24 cellular contexts compared by ENCODE assay signal in genomic region chr11:68053981-68054812, GRCh38. TPM values are rescaled to one million over a fixed set of nuclear protein-coding genes. Genes with fewer than 3 reads are reported as not detected.
A peak's percentile ranks its signal among the peaks of the same experiment; 100 is the strongest.
DNase-seq lines count a peak whose midpoint lies in the region; ATAC-seq and TF ChIP-seq lines count a peak whose summit lies in the region.
"Had no signal": no experiment of that assay in that cellular context is flagged by ENCODE, and none has a peak within 500 bp of the region (broad histone marks: within the 10 kb centered on the region; RNA-seq: fewer than 3 reads in every experiment).

No MANE protein-coding gene starts in this region.

- H3K4me3 Mint-ChIP-seq in GM23338 (no peak overlapping the region; the same call in 2 of the 3 replicates), chondrocyte (ENCODE audit: unreplicated experiment) (no peak overlapping the region), osteocyte (ENCODE audit: unreplicated experiment) (no peak overlapping the region)

- ATAC-seq in GM23338 = no peak
- ATAC-seq in HG03175 (IDR thresholded peaks at IDR 0.05; ENCODE audit: unreplicated experiment) = no peak
- ATAC-seq in left lobe of liver = no peak

- H3K9me3 Mint-ChIP-seq in GM23338 (no peaks in the 10 kb centered on the region; the same call in 2 of the 3 replicates), chondrocyte (ENCODE audit: low read depth) (no peaks in the 10 kb centered on the region), osteocyte (ENCODE audit: unreplicated experiment) (no peaks in the 10 kb centered on the region)
- H3K9me3 Mint-ChIP-seq: CD8-positive, alpha-beta memory T cell had no signal

- H3K4me1 ChIP-seq in GM23338 (ENCODE audit: insufficient read depth) = peaks cover 6% of the 10 kb centered on the region; the same call in 1 of the 2 replicates

- no peaks in the 10 kb centered on the region for H3K79me2 ChIP-seq in GM23338 (replicated peaks; ENCODE audit: insufficient read depth)
- H3K79me2 ChIP-seq: hepatocyte had no signal

- H3K27ac ChIP-seq in GM23338 (ENCODE audit: low read depth) = peak overlapping the region; percentile 39; the same call in 1 of the 2 replicates
- H3K27ac ChIP-seq: GM23248, hepatocyte, SJSA1, stomach had no signal

- TF ChIP-seq CTCF in GM23338 (conservative IDR thresholded peaks at IDR 0.05; ENCODE audit: low read depth in 2 of 2) (no peak), chondrocyte (IDR thresholded peaks at IDR 0.05) (no peak), osteocyte (IDR thresholded peaks at IDR 0.05) (no peak)

- H3K9me2 ChIP-seq in GM23338 (ENCODE audit: insufficient read depth) = no peaks in the 10 kb centered on the region

- peaks cover 9% of the 10 kb centered on the region for H4K20me1 ChIP-seq in GM23338 (replicated peaks; ENCODE audit: insufficient read depth)

- H3K4me2 ChIP-seq in GM23338 = no peak overlapping the region
- H3K4me2 ChIP-seq: hepatocyte had no signal

- peaks cover 21% of the 10 kb centered on the region for H3K27me3 Mint-ChIP-seq in GM23338 (ENCODE audit: insufficient read depth, low read depth, poor library complexity)
- H3K27me3 Mint-ChIP-seq in chondrocyte (ENCODE audit: low read depth) = no peaks in the 10 kb centered on the region
- no peaks in the 10 kb centered on the region for H3K27me3 Mint-ChIP-seq in osteocyte (ENCODE audit: unreplicated experiment)
- H3K27me3 Mint-ChIP-seq: CD8-positive, alpha-beta memory T cell had no signal

- peaks cover 33% of the 10 kb centered on the region for H3K36me3 Mint-ChIP-seq in GM23338 (ENCODE audit: low read depth)
- peaks cover 18% of the 10 kb centered on the region for H3K36me3 Mint-ChIP-seq in chondrocyte (ENCODE audit: low read depth)
- peaks cover 22% of the 10 kb centered on the region for H3K36me3 Mint-ChIP-seq in osteocyte (ENCODE audit: unreplicated experiment)

- 0 out of 2 replicates have a peak overlapping the region, but pooled peaks have one; percentile 43 for H3K27ac Mint-ChIP-seq in GM23338
- H3K27ac Mint-ChIP-seq in chondrocyte (ENCODE audit: unreplicated experiment) = peak overlapping the region; percentile 9
- H3K27ac Mint-ChIP-seq in osteocyte (ENCODE audit: unreplicated experiment) = peak overlapping the region; percentile 38

- H2AFZ ChIP-seq in GM23338 = no peak overlapping the region
- H2AFZ ChIP-seq: GM23248, hepatocyte had no signal

- H3K4me1 Mint-ChIP-seq in GM23338 = peaks cover 23% of the 10 kb centered on the region
- H3K4me1 Mint-ChIP-seq in chondrocyte (ENCODE audit: low read depth) = no peaks in the 10 kb centered on the region
- peaks cover 7% of the 10 kb centered on the region for H3K4me1 Mint-ChIP-seq in osteocyte (ENCODE audit: unreplicated experiment)
- H3K4me1 Mint-ChIP-seq: CD8-positive, alpha-beta memory T cell had no signal

- H3K4me3 ChIP-seq in GM23338 = no peak overlapping the region
- H3K4me3 ChIP-seq: GM23248, hepatocyte, SJSA1, stomach had no signal

- DNase-seq in activated effector memory CD4-positive, alpha-beta T cell treated with anti-CD3 and anti-CD28 coated beads, Interleukin-2, amount 50 U/mL, for 16 hours = peak; percentile 53
- no peak for DNase-seq in activated effector memory CD4-positive, alpha-beta T cell treated with Interleukin-2 at 50 U/mL for 16 hours
- DNase-seq in GM23338 (ENCODE audit: low spot score) = no peak
- DNase-seq in chondrocyte (ENCODE audit: low spot score) = no peak
- no peak for DNase-seq in osteocyte (ENCODE audit: extremely low spot score, unreplicated experiment)
- DNase-seq in GM19238 (ENCODE audit: insufficient read length, low spot score) = no peak
- no peak for DNase-seq in left lobe of liver (ENCODE audit: low spot score)
- DNase-seq: activated CD4-positive, alpha-beta T cell treated with anti-CD3 and anti-CD28 coated beads for 48 hours; CD8-positive, alpha-beta memory T cell; central memory CD4-positive, alpha-beta T cell; DND-41; GM23248; KBM-7; kidney; mesendoderm; NCI-H1092; NCI-H2081 treated with DMSO at 0.1 percent for 48 hours; NCI-H69; retina; stomach; T1000 had no signal

- H3F3A ChIP-seq in GM23338 (replicated peaks; ENCODE audit: low read depth) = peaks cover 27% of the 10 kb centered on the region

- no peaks in the 10 kb centered on the region for H3K27me3 ChIP-seq in GM23338 (ENCODE audit: insufficient read depth)
- H3K27me3 ChIP-seq: hepatocyte, SJSA1, stomach had no signal

- peaks cover 11% of the 10 kb centered on the region; the same call in 1 of the 2 replicates for H3K36me3 ChIP-seq in GM23338 (ENCODE audit: insufficient read depth)

TF ChIP-seq in GM23338, 12 proteins besides CTCF, POLR2A, EP300 and RAD21 (continues in another document):
- TF ChIP-seq NANOG (IDR thresholded peaks at IDR 0.05; ENCODE audit: borderline replicate concordance) (no peak), ZNF462 (CRISPR knock-in tag; IDR thresholded peaks at IDR 0.05) (no peak), POLR2AphosphoS5 (IDR thresholded peaks at IDR 0.05; ENCODE audit: low read depth) (no peak), ZNF114 (CRISPR knock-in tag; IDR thresholded peaks at IDR 0.05) (no peak)

RNA-seq across cellular contexts. Expression of gene TCIRG1, which starts 15.4 kb away (rescaled TPM):
- 31.2 and 40.4 TPM in 2 replicates for total RNA-seq in GM23338 (2014; rRNA removed; shearing (Covaris generic))
- 18.5 and 20.4 TPM in 2 replicates for polyA plus RNA-seq in GM23338 (2016; fragmentation: Nextera tagmentation; extraction: Ambion mirVana)
- total RNA-seq in chondrocyte = 52.3 to 73.2 TPM (median 66.5 TPM) in 3 replicates
- total RNA-seq in osteocyte = 53.0 and 54.2 TPM in 2 replicates
- total RNA-seq in left lobe of liver = 66.5 TPM

RNA-seq across cellular contexts. Expression of gene NDUFS8, which starts 23.7 kb away (rescaled TPM):
- 157 and 175 TPM in 2 replicates for total RNA-seq in GM23338 (2014; rRNA removed; shearing (Covaris generic))
- 304 and 308 TPM in 2 replicates for polyA plus RNA-seq in GM23338 (2016; fragmentation: Nextera tagmentation; extraction: Ambion mirVana)
- total RNA-seq in chondrocyte (140 to 172 TPM (median 143 TPM) in 3 replicates), osteocyte (134 and 143 TPM in 2 replicates), left lobe of liver (104 TPM)

RNA-seq across cellular contexts. Expression of gene ALDH3B1, which starts 44.1 kb away (rescaled TPM):
- total RNA-seq in GM23338 (2014; rRNA removed; shearing (Covaris generic)) = not detected in 2 replicates
- 0.17 and 0.52 TPM in 2 replicates for polyA plus RNA-seq in GM23338 (2016; fragmentation: Nextera tagmentation; extraction: Ambion mirVana)
- 10.8 to 14.3 TPM (median 13.1 TPM) in 3 replicates for total RNA-seq in chondrocyte
- total RNA-seq in osteocyte = 4.7 and 6.5 TPM in 2 replicates
- total RNA-seq in left lobe of liver = 3.2 TPM

RNA-seq across cellular contexts. Expression of gene UNC93B1, which starts 50.3 kb away (rescaled TPM):
- total RNA-seq in GM23338 (2014; rRNA removed; shearing (Covaris generic)) = 28.0 and 34.4 TPM in 2 replicates
- polyA plus RNA-seq in GM23338 (2016; fragmentation: Nextera tagmentation; extraction: Ambion mirVana) = 15.7 and 16.2 TPM in 2 replicates
- total RNA-seq in chondrocyte = 14.4 to 16.6 TPM (median 15.9 TPM) in 3 replicates
- 26.0 and 29.3 TPM in 2 replicates for total RNA-seq in osteocyte
- total RNA-seq in left lobe of liver = 18.9 TPM
